8 cellular contexts compared by ENCODE assay signal in the genomic region with DNA sequence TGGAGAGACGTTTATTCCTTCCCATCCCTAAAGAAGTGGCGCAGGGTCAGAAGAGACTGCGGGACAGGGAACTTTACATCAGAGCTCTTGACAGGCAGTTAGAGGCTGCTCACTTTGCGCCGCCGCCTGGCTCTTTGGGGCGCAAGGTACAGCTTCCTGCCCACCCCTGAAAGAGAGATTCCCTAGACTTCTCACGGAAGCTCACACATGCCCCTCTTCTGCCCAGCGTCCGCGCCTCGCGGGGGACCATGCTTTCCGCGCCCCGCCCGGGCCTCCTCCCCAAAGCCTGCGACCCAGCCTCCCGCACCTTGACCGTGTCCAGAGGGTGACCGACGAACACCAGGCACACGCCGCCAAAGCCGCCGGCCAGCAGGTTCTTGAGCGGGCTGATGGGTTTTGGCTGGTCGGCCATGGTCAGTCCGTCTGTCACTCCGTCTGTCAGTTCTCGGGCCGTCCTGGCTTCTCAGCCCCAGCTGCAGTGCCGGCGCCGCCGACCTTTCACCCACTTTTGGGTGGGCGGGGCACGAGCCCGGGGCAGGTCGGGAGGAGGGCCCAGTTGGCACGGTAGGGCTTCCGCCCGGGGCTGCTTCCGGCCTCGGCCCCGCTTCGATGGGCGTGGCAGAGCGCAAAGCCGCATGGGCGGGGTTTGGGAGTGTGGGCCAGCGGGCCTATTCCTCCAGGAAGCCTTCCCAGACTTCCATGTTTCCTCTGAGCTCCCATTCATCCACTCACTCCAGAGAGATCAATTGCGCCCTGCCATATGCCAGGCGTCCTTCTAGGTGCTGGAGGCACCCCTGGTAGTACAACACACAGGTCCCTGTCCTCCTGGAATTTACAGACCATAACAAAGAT. TPM values are rescaled to one million over a fixed set of nuclear protein-coding genes. Genes with fewer than 3 reads are reported as not detected.
A peak's percentile ranks its signal among the peaks of the same experiment; 100 is the strongest.
DNase-seq lines count a peak whose midpoint lies in the region; ATAC-seq and TF ChIP-seq lines count a peak whose summit lies in the region.

A gene with protein sequence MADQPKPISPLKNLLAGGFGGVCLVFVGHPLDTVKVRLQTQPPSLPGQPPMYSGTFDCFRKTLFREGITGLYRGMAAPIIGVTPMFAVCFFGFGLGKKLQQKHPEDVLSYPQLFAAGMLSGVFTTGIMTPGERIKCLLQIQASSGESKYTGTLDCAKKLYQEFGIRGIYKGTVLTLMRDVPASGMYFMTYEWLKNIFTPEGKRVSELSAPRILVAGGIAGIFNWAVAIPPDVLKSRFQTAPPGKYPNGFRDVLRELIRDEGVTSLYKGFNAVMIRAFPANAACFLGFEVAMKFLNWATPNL (minus strand): TSS at position 500 of the 852 bp plus-strand sequence. CDS start 88 bp downstream, at position 412.

- H3K4me1 Mint-ChIP-seq in CD14-positive monocyte (peaks cover 34% of the 10 kb centered on the region), endothelial cell (ENCODE audit: unreplicated experiment) (peaks cover 12% of the 10 kb centered on the region), mesothelial cell of epicardium (peaks cover 14% of the 10 kb centered on the region)

- H3K27me3 Mint-ChIP-seq in CD14-positive monocyte (ENCODE audit: low read depth in 3 of 3) (peaks cover 0 to 2% (median 0%) of the 10 kb centered on the region in 3 donors), endothelial cell (ENCODE audit: unreplicated experiment) (peaks cover 4% of the 10 kb centered on the region), mesothelial cell of epicardium (ENCODE audit: low read depth) (no peaks in the 10 kb centered on the region)

- peak; percentile 80 for DNase-seq in CD14-positive monocyte (ENCODE audit: low spot score)
- peak; percentile 81 for DNase-seq in NOMO-1 treated with DMSO at 0.1 percent for 48 hours (lab: John Stamatoyannopoulos, UW; ENCODE audit: unreplicated experiment)
- peak; percentile 50 for DNase-seq in activated CD8-positive, alpha-beta memory T cell treated with anti-CD3 and anti-CD28 coated beads, Interleukin-2, amount 50 U/mL, for 1 hour (ENCODE audit: extremely low read depth)
- peak; percentile 78 for DNase-seq in endothelial cell (ENCODE audit: low spot score)
- peak; percentile 45 to 72 for DNase-seq in mesothelial cell of epicardium (ENCODE audit: low spot score in 2 of 2, unreplicated experiment in 2 of 2)
- DNase-seq in stimulated activated CD8-positive, alpha-beta memory T cell treated with anti-CD3 and anti-CD28 coated beads, Interleukin-15, amount 100 ng/mL, for 4 hours (ENCODE audit: low read depth in 2 of 2), result peak; percentile 81 to 84

- TF ChIP-seq CTCF in CD14-positive monocyte (IDR thresholded peaks at IDR 0.05) (no peak), endothelial cell (IDR thresholded peaks at IDR 0.05; ENCODE audit: unreplicated experiment) (no peak), mesothelial cell of epicardium (IDR thresholded peaks at IDR 0.05; ENCODE audit: unreplicated experiment) (no peak)

- peaks cover 4 to 11% of the 10 kb centered on the region in 2 donors for H3K36me3 Mint-ChIP-seq in CD14-positive monocyte
- no peaks in the 10 kb centered on the region for H3K36me3 Mint-ChIP-seq in endothelial cell (ENCODE audit: low read depth, unreplicated experiment)
- no peaks in the 10 kb centered on the region for H3K36me3 Mint-ChIP-seq in mesothelial cell of epicardium

- intact Hi-C loops in CD14-positive monocyte (cut with micrococcal nuclease), result no loop called here

- H3K9me3 Mint-ChIP-seq in CD14-positive monocyte, result peaks cover 0 to 2% (median 0%) of the 10 kb centered on the region in 7 donors
- H3K9me3 Mint-ChIP-seq in endothelial cell (ENCODE audit: unreplicated experiment), result no peaks in the 10 kb centered on the region
- H3K9me3 Mint-ChIP-seq in mesothelial cell of epicardium, result no peaks in the 10 kb centered on the region

- H3K4me3 Mint-ChIP-seq in CD14-positive monocyte (peak within 1 kb of the TSS; percentile 95 to 96), endothelial cell (ENCODE audit: unreplicated experiment) (peak within 1 kb of the TSS; percentile 89), mesothelial cell of epicardium (peak within 1 kb of the TSS; percentile 83)

- peak; percentile 94 for ATAC-seq in GM19324 (IDR thresholded peaks at IDR 0.05; ENCODE audit: low FRiP score, unreplicated experiment)
- peak; percentile 89 for ATAC-seq in HG03460 (IDR thresholded peaks at IDR 0.05; ENCODE audit: unreplicated experiment)

- H3K27ac Mint-ChIP-seq in CD14-positive monocyte (peak within 1 kb of the TSS; percentile 85 to 96 (median 92)), endothelial cell (ENCODE audit: unreplicated experiment) (peak within 1 kb of the TSS; percentile 53), mesothelial cell of epicardium (peak within 1 kb of the TSS; percentile 80)

RNA-seq across cellular contexts. Expression of the gene that starts here (rescaled TPM):
- 10 to 100 TPM; 43.6 to 60.8 TPM for polyA plus RNA-seq in CD14-positive monocyte
- total RNA-seq in endothelial cell (ENCODE audit: unreplicated experiment) (3.6 TPM), mesothelial cell of epicardium (9.7 to 10.7 TPM (median 10.5 TPM) in 3 replicates)

Comparison
In these comparisons a context has a peak if more than half of its experiments do, and no peak if none do; other contexts are left out.
1. Peak in every context shown above with its lines: DNase-seq and ATAC-seq.